In the genomic region with DNA sequence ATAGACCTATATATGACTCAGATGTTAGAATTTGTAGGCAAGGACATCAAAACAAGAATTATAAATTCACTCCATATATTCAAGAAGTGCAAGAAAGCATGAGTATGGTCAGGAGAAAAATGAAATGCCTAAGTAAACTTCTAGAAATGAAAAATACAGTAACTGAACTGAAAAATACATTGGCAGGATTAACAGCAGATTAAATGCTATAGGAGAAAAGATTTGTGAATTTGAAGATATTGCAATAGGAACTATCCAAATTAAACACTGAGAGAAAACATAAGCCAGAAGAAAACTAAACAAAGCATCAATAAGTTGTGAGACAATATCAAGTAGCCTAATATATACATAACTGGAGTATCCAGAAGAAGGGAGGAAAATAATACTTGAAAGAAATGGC, we compare ENCODE assay signal across 7 cellular contexts. TPM values are rescaled to one million over a fixed set of nuclear protein-coding genes. Genes with fewer than 3 reads are reported as not detected.
"Had no signal": no experiment of that assay in that cellular context is flagged by ENCODE, and none has a peak within 500 bp of the region (broad histone marks: within the 10 kb centered on the region; RNA-seq: fewer than 3 reads in every experiment).

No MANE protein-coding gene starts in this region.

- H3K9ac ChIP-seq: GM23248 had no signal

- ATAC-seq: HCT116 had no signal

- H3K27ac ChIP-seq: GM23248 had no signal

- DNase-seq: GM23248, GOT3, H7, KG1 had no signal

- H3K4me3 ChIP-seq: GM23248, HAP-1 had no signal

- H3K9me3 ChIP-seq: HAP-1 had no signal

- H3K36me3 ChIP-seq: HAP-1 had no signal

- H3K4me1 ChIP-seq: HAP-1 had no signal

- H2AFZ ChIP-seq: GM23248 had no signal

RNA-seq across cellular contexts. Expression of a gene that starts 46.6 kb away (rescaled TPM):
- total RNA-seq: GM23248, H4 had no signal
- polyA plus RNA-seq: GM23248 had no signal
